Comparison of ENCODE assay signal across 25 cellular contexts in genomic region chr2:25726511-25726910, GRCh38. TPM values are rescaled to one million over a fixed set of nuclear protein-coding genes. Genes with fewer than 3 reads are reported as not detected.
DNase-seq lines count a peak whose midpoint lies in the region; ATAC-seq, FAIRE-seq and TF ChIP-seq lines count a peak whose summit lies in the region.
"Had no signal": no experiment of that assay in that cellular context is flagged by ENCODE, and none has a peak within 500 bp of the region (broad histone marks: within the 10 kb centered on the region; RNA-seq: fewer than 3 reads in every experiment).

No MANE protein-coding gene starts in this region.

- peaks cover 3 to 4% of the 10 kb centered on the region in 2 donors for H3K4me1 Mint-ChIP-seq in stimulated activated naive B cell treated with anti-CD40 and anti-IgM and Interleukin-4, amounts not matched to agents 10 μg/mL and 1 μg/mL and 100 μg/mL, for 72 hours
- H3K4me1 Mint-ChIP-seq: B cell, IgD-negative memory B cell had no signal

- ATAC-seq in activated naive CD4-positive, alpha-beta T cell treated with anti-CD3 and anti-CD28 coated beads, Interleukin-2, amount 50 U/mL, for 72 hours, result peak; percentile 42 to 70
- ATAC-seq in stimulated activated naive B cell treated with anti-CD40 and anti-IgM and Interleukin-4, amounts not matched to agents 10 μg/mL and 1 μg/mL and 100 μg/mL, for 72 hours (replicated peaks), result peak; percentile 67 to 71
- no peak for ATAC-seq in HG03354 (IDR thresholded peaks at IDR 0.05; ENCODE audit: poor library complexity, severe bottlenecking, unreplicated experiment)
- no peak for ATAC-seq in GM18511 (IDR thresholded peaks at IDR 0.05; ENCODE audit: unreplicated experiment)
- ATAC-seq: HCT116, HepG2 had no signal

- H3K27me3 Mint-ChIP-seq in stimulated activated naive B cell treated with anti-CD40 and anti-IgM and Interleukin-4, amounts not matched to agents 10 μg/mL and 1 μg/mL and 100 μg/mL, for 72 hours, result peaks cover 0 to 9% of the 10 kb centered on the region in 2 donors

- TF ChIP-seq CTCF in GM20000 (IDR thresholded peaks at IDR 0.05; ENCODE audit: extremely low read depth, missing control alignments) (no peak), bronchial epithelial cell (IDR thresholded peaks at IDR 0.05; ENCODE audit: insufficient read depth, low read length, severe bottlenecking) (no peak)

- H3K27me3 ChIP-seq in bronchial epithelial cell (ENCODE audit: control insufficient read depth, insufficient read depth, low read length), result no peaks in the 10 kb centered on the region
- H3K27me3 ChIP-seq: BLaER1 treated with 17β-estradiol and CSF1 and Interleukin-3, amounts not matched to agents 10 nM and 100 nM had no signal

- no peaks in the 10 kb centered on the region for H3K36me3 Mint-ChIP-seq in activated naive CD4-positive, alpha-beta T cell treated with anti-CD3 and anti-CD28 coated beads, Interleukin-2, amount 50 U/mL, for 72 hours
- no peaks in the 10 kb centered on the region for H3K36me3 Mint-ChIP-seq in stimulated activated naive B cell treated with anti-CD40 and anti-IgM and Interleukin-4, amounts not matched to agents 10 μg/mL and 1 μg/mL and 100 μg/mL, for 72 hours
- H3K36me3 Mint-ChIP-seq: CD4-positive, CD25-positive, alpha-beta regulatory T cell; CD8-positive, alpha-beta memory T cell; IgD-negative memory B cell had no signal

- DNase-seq in activated naive CD4-positive, alpha-beta T cell treated with anti-CD3 and anti-CD28 coated beads, Interleukin-2, amount 50 U/mL, for 72 hours (ENCODE audit: low spot score in 2 of 2), result no peak
- no peak for DNase-seq in activated naive CD4-positive, alpha-beta T cell treated with anti-CD3 and anti-CD28 coated beads, Interleukin-2, amount 50 U/mL, for 16 hours
- DNase-seq in GM20000 (ENCODE audit: low spot score), result peak; percentile 49
- DNase-seq in bronchial epithelial cell (ENCODE audit: low read depth), result peak; percentile 19
- DNase-seq in stimulated activated naive B cell treated with anti-CD40 and anti-IgM and Interleukin-4, amounts not matched to agents 10 μg/mL and 1 μg/mL and 100 μg/mL, for 72 hours, result no peak
- no peak for DNase-seq in iPS-NIHi11 (ENCODE audit: low spot score)
- DNase-seq: CD4-positive, CD25-positive, alpha-beta regulatory T cell; CD8-positive, alpha-beta memory T cell; COR-L47; DMS 273 treated with DMSO at 0.1 percent for 48 hours; DMS53; DND-41; EL; GOT3; H7; HFFc6; KBM-7 had no signal

- no peak overlapping the region for H3K4me3 ChIP-seq in bronchial epithelial cell (ENCODE audit: low read depth, low read length)
- H3K4me3 ChIP-seq: BLaER1 treated with 17β-estradiol and CSF1 and Interleukin-3, amounts not matched to agents 10 nM and 100 nM had no signal

- no peak overlapping the region for H3K4me3 Mint-ChIP-seq in stimulated activated naive B cell treated with anti-CD40 and anti-IgM and Interleukin-4, amounts not matched to agents 10 μg/mL and 1 μg/mL and 100 μg/mL, for 72 hours
- H3K4me3 Mint-ChIP-seq: B cell; CD4-positive, CD25-positive, alpha-beta regulatory T cell; CD8-positive, alpha-beta memory T cell; HFFc6; IgD-negative memory B cell had no signal

- H3K36me3 ChIP-seq in bronchial epithelial cell (ENCODE audit: control insufficient read depth, insufficient read depth, low read length), result no peaks in the 10 kb centered on the region
- H3K36me3 ChIP-seq: BLaER1 treated with 17β-estradiol and CSF1 and Interleukin-3, amounts not matched to agents 10 nM and 100 nM had no signal

- no peak for FAIRE-seq in bronchial epithelial cell (lab: Jason Lieb, UNC)
- FAIRE-seq: GM12892, HepG2 had no signal

- H3K27ac Mint-ChIP-seq in activated naive CD4-positive, alpha-beta T cell treated with anti-CD3 and anti-CD28 coated beads, Interleukin-2, amount 50 U/mL, for 72 hours, result peak overlapping the region in 1 of 2 donors; percentile 57
- no peak overlapping the region for H3K27ac Mint-ChIP-seq in stimulated activated naive B cell treated with anti-CD40 and anti-IgM and Interleukin-4, amounts not matched to agents 10 μg/mL and 1 μg/mL and 100 μg/mL, for 72 hours
- H3K27ac Mint-ChIP-seq: B cell; CD8-positive, alpha-beta memory T cell; HFFc6; IgD-negative memory B cell had no signal

- H3K9me3 Mint-ChIP-seq in activated naive CD4-positive, alpha-beta T cell treated with anti-CD3 and anti-CD28 coated beads, Interleukin-2, amount 50 U/mL, for 72 hours, result no peaks in the 10 kb centered on the region
- no peaks in the 10 kb centered on the region for H3K9me3 Mint-ChIP-seq in stimulated activated naive B cell treated with anti-CD40 and anti-IgM and Interleukin-4, amounts not matched to agents 10 μg/mL and 1 μg/mL and 100 μg/mL, for 72 hours
- H3K9me3 Mint-ChIP-seq: CD8-positive, alpha-beta memory T cell; HFFc6; IgD-negative memory B cell had no signal

RNA-seq across cellular contexts. Expression of gene DTNB, which starts 53.1 kb away (rescaled TPM):
- 10 to 100 TPM; 17.1 to 20.0 TPM for total RNA-seq in activated naive CD4-positive, alpha-beta T cell treated with anti-CD3 and anti-CD28 coated beads, Interleukin-2, amount 50 U/mL, for 72 hours
- 8.4 and 11.6 TPM in 2 replicates for total RNA-seq in bronchial epithelial cell

Comparison
In these comparisons a context has a peak if more than half of its experiments do, and no peak if none do; other contexts are left out.
1. ATAC-seq: peak in activated naive CD4-positive, alpha-beta T cell treated with anti-CD3 and anti-CD28 coated beads, Interleukin-2, amount 50 U/mL, for 72 hours (2 of 2) and stimulated activated naive B cell treated with anti-CD40 and anti-IgM and Interleukin-4, amounts not matched to agents 10 μg/mL and 1 μg/mL and 100 μg/mL, for 72 hours (2 of 2); none in HG03354 (single experiment) and GM18511 (single experiment).
2. DNase-seq: peak in GM20000 (single experiment) and bronchial epithelial cell (single experiment); none in activated naive CD4-positive, alpha-beta T cell treated with anti-CD3 and anti-CD28 coated beads, Interleukin-2, amount 50 U/mL, for 72 hours (0 of 2), activated naive CD4-positive, alpha-beta T cell treated with anti-CD3 and anti-CD28 coated beads, Interleukin-2, amount 50 U/mL, for 16 hours (single experiment), stimulated activated naive B cell treated with anti-CD40 and anti-IgM and Interleukin-4, amounts not matched to agents 10 μg/mL and 1 μg/mL and 100 μg/mL, for 72 hours (single experiment) and iPS-NIHi11 (single experiment).